Comparison of ENCODE assay signal across 8 cellular contexts in the genomic region with DNA sequence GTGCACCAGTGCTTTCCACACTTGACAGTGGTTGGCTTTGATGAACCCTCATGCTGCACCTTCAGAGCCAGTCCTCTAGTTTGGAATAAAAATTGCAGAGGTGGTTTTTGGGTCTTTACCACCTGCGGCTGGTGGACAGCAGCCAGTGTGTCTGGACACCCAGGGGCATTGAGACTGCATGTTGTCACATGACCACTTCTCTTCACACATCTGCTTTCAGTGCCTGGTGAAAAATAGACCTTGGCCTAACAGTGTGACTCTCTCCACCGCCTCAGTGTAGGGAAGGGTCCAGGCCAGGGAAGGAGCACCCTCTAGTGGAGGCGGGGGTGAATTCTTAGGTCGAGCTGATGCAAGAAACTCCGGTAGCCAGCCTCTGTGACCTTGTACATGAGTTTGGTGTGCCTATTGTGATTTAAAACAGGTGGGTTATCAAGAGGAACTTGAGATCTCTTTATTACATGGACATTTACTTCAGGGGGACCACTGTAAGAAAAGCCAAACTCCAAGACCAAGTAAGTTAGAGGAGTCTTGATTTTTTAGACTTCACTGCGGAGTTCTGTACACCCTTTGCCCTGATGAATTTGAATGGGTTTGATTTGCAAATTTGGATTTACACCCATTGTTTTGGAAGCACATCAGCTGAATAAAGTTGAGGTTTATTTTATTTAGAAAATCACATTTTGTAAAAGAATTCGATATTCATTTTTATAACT. TPM values are rescaled to one million over a fixed set of nuclear protein-coding genes. Genes with fewer than 3 reads are reported as not detected.
DNase-seq lines count a peak whose midpoint lies in the region; ATAC-seq, FAIRE-seq and TF ChIP-seq lines count a peak whose summit lies in the region.

No MANE protein-coding gene starts in this region.

- H3K4me3 ChIP-seq in Caco-2 (ENCODE audit: low read depth, low read length), result no peak overlapping the region
- no peak overlapping the region for H3K4me3 ChIP-seq in GM12878

- H3K9ac ChIP-seq in GM12878 (ENCODE audit: control insufficient read depth, insufficient read depth, low read length), result no peak overlapping the region

- CTCF ChIA-PET in Caco-2 (lab: Charles Lee) (interaction anchor here (0.6 to 0.9 kb wide), 2 partner anchors 19 to 56 kb away, joined by 3 read pairs; no protein-coding TSS in a partner anchor), GM12878 (lab: Yijun Ruan, JAX) (interaction anchor here (0.6 to 4.2 kb wide), 16 partner anchors 9 to 231 kb away, joined by 3 to 43 read pairs (median 4); no protein-coding TSS in a partner anchor)

- H3K4me3 Mint-ChIP-seq in Caco-2 (ENCODE audit: unreplicated experiment), result no peak overlapping the region

- BruUV-seq in Caco-2 (replicated peaks; lab: Mats Ljungman, UMichigan) (no TSS peak), GM12878 (replicated peaks; lab: Mats Ljungman, UMichigan) (no TSS peak)

- H4K20me1 ChIP-seq in GM12878 (ENCODE audit: control insufficient read depth, insufficient read depth), result 0 out of 2 replicates have a peak, but pooled peaks cover 3% of the 10 kb centered on the region

- H3K4me2 ChIP-seq in GM12878 (ENCODE audit: control insufficient read depth, insufficient read depth), result no peak overlapping the region

- peak; percentile 35; the same call in 1 of the 2 replicates for TF ChIP-seq POLR2A in GM12878 (IDR thresholded peaks at IDR 0.05; ENCODE audit: low read depth, low read length)

- SMC1A ChIA-PET in GM12878 (lab: Charles Lee; ENCODE audit: uncharacterized antibody, unreplicated experiment), result interaction anchor here (0.8 to 2.0 kb wide), 4 partner anchors 54 to 99 kb away, joined by 3 to 7 read pairs (median 4); no protein-coding TSS in a partner anchor

- DNase-seq in Caco-2, result peak; percentile 82 to 89
- peak; percentile 65 for DNase-seq in HCEC 1CT
- peak; percentile 68 for DNase-seq in NCI-H2107 (lab: John Stamatoyannopoulos, UW)
- DNase-seq in UCSD-AML1 (lab: John Stamatoyannopoulos, UW; ENCODE audit: unreplicated experiment), result peak; percentile 75
- DNase-seq in GM12878 (ENCODE audit: low read depth, low spot score), result no peak
- DNase-seq in iPS-NIHi7 (ENCODE audit: extremely low spot score), result peak; percentile 93
- peak; percentile 77 for DNase-seq in stimulated activated CD4-positive, alpha-beta T cell treated with anti-CD3 and anti-CD28 coated beads, Interleukin-15, amount 100 ng/mL, for 24 hours

- RAD21 ChIA-PET in GM12878 (lab: Charles Lee; ENCODE audit: unreplicated experiment), result no interaction called here

- 42% methylated on average over 7 of the region's 7 CpGs for WGBS in GM12878 (ENCODE audit: insufficient coverage, insufficient replicate concordance, low lambda C conversion rate, missing lambda C conversion rate)

- peaks cover 81% of the 10 kb centered on the region for H3K36me3 Mint-ChIP-seq in Caco-2 (ENCODE audit: insufficient read depth, unreplicated experiment)

- H2AFZ ChIP-seq in GM12878 (ENCODE audit: control insufficient read depth, low read depth, low read length), result no peak overlapping the region

- H3K9me3 Mint-ChIP-seq in Caco-2 (ENCODE audit: unreplicated experiment), result no peaks in the 10 kb centered on the region

- peak; percentile 75 for TF ChIP-seq RAD21 in GM12878 (IDR thresholded peaks at IDR 0.05; ENCODE audit: insufficient read depth, low read depth, low read length)

- H3K27me3 ChIP-seq in Caco-2 (replicated peaks; ENCODE audit: control insufficient read depth, insufficient read depth, low read length) (no peaks in the 10 kb centered on the region), GM12878 (replicated peaks in 1 of 2; ENCODE audit: control insufficient read depth in 2 of 2, insufficient read depth in 2 of 2, low read length in 1 of 2) (no peaks in the 10 kb centered on the region)

- POLR2A ChIA-PET in Caco-2 (lab: Charles Lee) (no interaction called here), GM12878 (lab: Charles Lee) (no interaction called here)

- TF ChIP-seq CTCF in Caco-2 (IDR thresholded peaks at IDR 0.05; ENCODE audit: insufficient read depth in 1 of 2, low read depth in 1 of 2, low read length in 1 of 2, severe bottlenecking in 1 of 2, unreplicated experiment in 1 of 2), result peak; percentile 93 to 95
- TF ChIP-seq CTCF in GM12878 (IDR thresholded peaks at IDR 0.05 in 2 of 3, conservative IDR thresholded peaks at IDR 0.05 in 1 of 3; ENCODE audit: control insufficient read depth in 2 of 3, extremely low read depth in 1 of 3, insufficient read depth in 1 of 3, low read depth in 3 of 3, low read length in 3 of 3), result peak; percentile 88 to 92 (median 91); a peak in 5 of 6 replicates

- in situ Hi-C loops in GM12878 (cut with MboI), result no loop called here

- H3K27ac Mint-ChIP-seq in Caco-2 (ENCODE audit: unreplicated experiment), result peak overlapping the region; percentile 53

- TF ChIP-seq EP300 in GM12878 (IDR thresholded peaks at IDR 0.05; ENCODE audit: borderline replicate concordance in 1 of 2, control insufficient read depth in 1 of 2, low read depth in 2 of 2, low read length in 2 of 2), result no peak

- intact Hi-C loops in Caco-2 (cut with micrococcal nuclease; ENCODE audit: unreplicated experiment) (loop anchor here (5.0 kb wide), 1 partner anchor 89 kb away; the partner anchor contains the start of gene WNT9B), GM12878 (cut with micrococcal nuclease; ENCODE audit: unreplicated experiment) (no loop called here)

- no peak overlapping the region for H3K27ac ChIP-seq in GM12878 (ENCODE audit: control insufficient read depth, insufficient read depth)

- no peaks in the 10 kb centered on the region for H3K79me2 ChIP-seq in GM12878 (ENCODE audit: control insufficient read depth, insufficient read depth, low read length)

- no peaks in the 10 kb centered on the region for H3K27me3 Mint-ChIP-seq in Caco-2 (ENCODE audit: insufficient read depth, unreplicated experiment)

- H3K4me1 ChIP-seq in Caco-2 (peaks cover 18% of the 10 kb centered on the region), GM12878 (ENCODE audit: control insufficient read depth, insufficient read depth, low read length) (no peaks in the 10 kb centered on the region)

- ATAC-seq in GM12878 (peak; percentile 90), GM19467 (IDR thresholded peaks at IDR 0.05; ENCODE audit: unreplicated experiment) (no peak)

- H3K4me1 Mint-ChIP-seq in Caco-2 (ENCODE audit: low read depth, unreplicated experiment), result peaks cover 17% of the 10 kb centered on the region

- peak; percentile 83 for FAIRE-seq in GM12878 (lab: Jason Lieb, UNC)

- H3K36me3 ChIP-seq in Caco-2 (ENCODE audit: control insufficient read depth, insufficient read depth, low read length) (peaks cover 6% of the 10 kb centered on the region), GM12878 (ENCODE audit: control insufficient read depth in 2 of 2, insufficient read depth in 2 of 2, low read length in 1 of 2) (peaks cover 11 to 16% of the 10 kb centered on the region in 2 experiments)

- H3K9me3 ChIP-seq in Caco-2 (no peaks in the 10 kb centered on the region), GM12878 (replicated peaks; ENCODE audit: control insufficient read depth, insufficient read depth, low read length) (no peaks in the 10 kb centered on the region)

RNA-seq across cellular contexts. Expression of gene GOSR2, which starts 17.9 kb away (rescaled TPM):
- 84.0 and 84.1 TPM in 2 replicates for total RNA-seq in Caco-2 (2022)
- total RNA-seq in GM12878 (2013; cell fraction: nucleolus; rRNA removed), result 153 and 161 TPM in 2 replicates
- 31.2 and 35.3 TPM in 2 replicates for total RNA-seq in GM12878 (2014; rRNA removed)
- total RNA-seq in GM12878 (2014; rRNA removed; fragmentation: Illumina TruSeq; extraction: Trizol), result 28.7 and 30.1 TPM in 2 replicates
- total RNA-seq in GM12878 (2021), result 41.4 and 43.4 TPM in 2 replicates
- 21.3 TPM for polyA plus RNA-seq in GM12878 (2011; ENCODE audit: low read depth)
- 51.8 and 60.4 TPM in 2 replicates for polyA plus RNA-seq in GM12878 (2011; rRNA removed)
- 43.8 and 47.7 TPM in 2 replicates for polyA plus RNA-seq in GM12878 (2011; cell fraction: cytosol; rRNA removed)
- 63.8 and 70.5 TPM in 2 replicates for polyA plus RNA-seq in GM12878 (2011; cell fraction: nucleus; rRNA removed)
- 27.7 and 28.7 TPM in 2 replicates for polyA plus RNA-seq in GM12878 (2012)
- 34.9 and 35.7 TPM in 2 replicates for polyA plus RNA-seq in GM12878 (2014; fragmentation: Illumina TruSeq; extraction: Trizol)
- polyA plus RNA-seq in GM12878 (2014; fragmentation: Nextera tagmentation; extraction: Ambion mirVana), result 10 to 100 TPM; 49.2 to 59.1 TPM
- polyA plus RNA-seq in GM12878 (2014; rRNA removed), result 35.4 and 44.8 TPM in 2 replicates
- 10 to 100 TPM; 59.7 to 64.5 TPM for polyA plus RNA-seq in GM12878 (2016; fragmentation: Nextera tagmentation; extraction: Ambion mirVana)
- polyA minus RNA-seq in GM12878 (2011; rRNA and poly(A)+ RNA removed), result 62.2 and 62.3 TPM in 2 replicates
- polyA minus RNA-seq in GM12878 (2011; cell fraction: cytosol; rRNA and poly(A)+ RNA removed), result 9.0 and 14.3 TPM in 2 replicates
- 49.7 and 73.7 TPM in 2 replicates for polyA minus RNA-seq in GM12878 (2011; cell fraction: nucleus; rRNA and poly(A)+ RNA removed)

RNA-seq across cellular contexts. Expression of gene RPRML, which starts 38.2 kb away (rescaled TPM):
- total RNA-seq in Caco-2 (2022), result not detected in 2 replicates
- total RNA-seq in GM12878 (2013; cell fraction: nucleolus; rRNA removed), result not detected in 2 replicates
- not detected in 2 replicates for total RNA-seq in GM12878 (2014; rRNA removed)
- total RNA-seq in GM12878 (2014; rRNA removed; fragmentation: Illumina TruSeq; extraction: Trizol), result not detected in 2 replicates
- not detected in 2 replicates for total RNA-seq in GM12878 (2021)
- polyA plus RNA-seq in GM12878 (2011; ENCODE audit: low read depth), result not detected
- polyA plus RNA-seq in GM12878 (2011; rRNA removed), result not detected in 2 replicates
- polyA plus RNA-seq in GM12878 (2011; cell fraction: cytosol; rRNA removed), result not detected in 2 replicates
- polyA plus RNA-seq in GM12878 (2011; cell fraction: nucleus; rRNA removed), result not detected in 2 replicates
- polyA plus RNA-seq in GM12878 (2012), result not detected in 2 replicates
- polyA plus RNA-seq in GM12878 (2014; fragmentation: Illumina TruSeq; extraction: Trizol), result not detected in 2 replicates
- polyA plus RNA-seq in GM12878 (2014; fragmentation: Nextera tagmentation; extraction: Ambion mirVana), result not detected
- not detected in 2 replicates for polyA plus RNA-seq in GM12878 (2014; rRNA removed)
- not detected for polyA plus RNA-seq in GM12878 (2016; fragmentation: Nextera tagmentation; extraction: Ambion mirVana)
- polyA minus RNA-seq in GM12878 (2011; rRNA and poly(A)+ RNA removed), result not detected in 2 replicates
- not detected in 2 replicates for polyA minus RNA-seq in GM12878 (2011; cell fraction: cytosol; rRNA and poly(A)+ RNA removed)
- polyA minus RNA-seq in GM12878 (2011; cell fraction: nucleus; rRNA and poly(A)+ RNA removed), result not detected in 2 replicates
